ENCODE assay signal across 9 cellular contexts in the genomic region with DNA sequence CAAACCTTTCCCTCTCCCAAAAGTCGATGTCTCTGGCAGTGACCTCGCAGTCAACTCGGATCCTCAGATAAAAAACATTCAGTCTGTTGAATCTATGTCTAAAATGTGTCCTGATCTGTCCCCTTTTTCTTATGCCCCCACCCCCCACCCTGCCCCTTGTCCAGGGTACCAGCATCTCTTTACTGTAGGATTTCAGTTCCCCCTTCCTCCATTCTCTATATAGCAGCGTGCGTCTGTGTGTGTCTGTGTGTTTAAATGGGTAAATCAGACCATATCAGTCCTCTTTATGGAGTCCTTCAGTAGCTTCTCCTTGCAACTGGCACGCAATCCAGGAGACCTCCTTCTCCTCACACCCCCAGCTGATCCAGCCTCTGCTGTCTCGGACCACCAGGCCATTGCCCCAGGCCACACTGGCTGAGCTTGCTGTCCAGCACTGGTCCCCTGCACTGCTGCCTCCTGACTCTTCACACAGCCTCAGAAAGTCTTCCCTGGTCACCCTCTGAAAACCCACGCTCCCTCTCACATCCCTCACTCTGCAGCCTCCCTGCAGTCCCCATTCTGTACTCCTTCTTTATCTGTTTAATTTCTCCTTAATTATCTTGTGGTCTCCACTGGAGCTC. TPM values are rescaled to one million over a fixed set of nuclear protein-coding genes. Genes with fewer than 3 reads are reported as not detected.
A peak's percentile ranks its signal among the peaks of the same experiment; 100 is the strongest.
DNase-seq lines count a peak whose midpoint lies in the region; ATAC-seq and TF ChIP-seq lines count a peak whose summit lies in the region.
"Had no signal": no experiment of that assay in that cellular context is flagged by ENCODE, and none has a peak within 500 bp of the region (broad histone marks: within the 10 kb centered on the region; RNA-seq: fewer than 3 reads in every experiment).

No MANE protein-coding gene starts in this region.

- ATAC-seq in CD8-positive, alpha-beta T cell, result no peak
- peak; percentile 22 for ATAC-seq in GM21723 (IDR thresholded peaks at IDR 0.05; ENCODE audit: unreplicated experiment)
- peak; percentile 27 for ATAC-seq in activated B cell treated with CpG ODN at 0.5 μM for 24 hours (ENCODE audit: low read depth)
- no peak for ATAC-seq in HG03045 (IDR thresholded peaks at IDR 0.05; ENCODE audit: unreplicated experiment)

- no peak overlapping the region for H2BK5ac ChIP-seq in mesenchymal stem cell (ENCODE audit: low read depth, low read length, poor library complexity, severe bottlenecking)

- peak overlapping the region; percentile 62 for H3K4me3 Mint-ChIP-seq in CD8-positive, alpha-beta T cell
- H3K4me3 Mint-ChIP-seq in activated B cell treated with CpG ODN at 0.5 μM for 24 hours, result peak overlapping the region; percentile 87
- H3K4me3 Mint-ChIP-seq in activated naive CD4-positive, alpha-beta T cell treated with anti-CD3 and anti-CD28 coated beads for 36 hours, result no peak overlapping the region

- no peak overlapping the region for H3K4me2 ChIP-seq in mesenchymal stem cell (ENCODE audit: low read length, poor library complexity, severe bottlenecking)

- no peak overlapping the region for H2BK120ac ChIP-seq in mesenchymal stem cell (ENCODE audit: low read depth, low read length)

- H4K91ac ChIP-seq in mesenchymal stem cell (ENCODE audit: low read length), result no peak overlapping the region

- no peak overlapping the region for H2BK12ac ChIP-seq in mesenchymal stem cell (ENCODE audit: low read length in 2 of 2)

- H3K9ac ChIP-seq in mesenchymal stem cell (ENCODE audit: low read length), result peak overlapping the region; percentile 89

- H3K4ac ChIP-seq in mesenchymal stem cell (ENCODE audit: low read depth in 1 of 2, low read length in 2 of 2), result no peak overlapping the region

- H2AK5ac ChIP-seq in mesenchymal stem cell (ENCODE audit: low read length, severe bottlenecking), result no peak overlapping the region

- no peak for DNase-seq in CD8-positive, alpha-beta T cell
- DNase-seq in activated B cell treated with CpG ODN at 0.5 μM for 24 hours, result no peak
- DNase-seq in mesenchymal stem cell, result no peak
- no peak for DNase-seq in iPS-NIHi11 (ENCODE audit: low spot score)
- no peak for DNase-seq in NCI-H1105 (lab: John Stamatoyannopoulos, UW)
- no peak for DNase-seq in activated naive CD4-positive, alpha-beta T cell treated with anti-CD3 and anti-CD28 coated beads for 36 hours
- DNase-seq: OCI-M1 had no signal

- H3K27me3 ChIP-seq in CD8-positive, alpha-beta T cell (ENCODE audit: insufficient read depth, low read length), result peaks cover 14% of the 10 kb centered on the region
- peaks cover 0 to 48% of the 10 kb centered on the region in 2 experiments for H3K27me3 ChIP-seq in mesenchymal stem cell (ENCODE audit: control insufficient read depth in 1 of 2, insufficient read depth in 1 of 2, low read length in 2 of 2)

- H3K79me1 ChIP-seq in mesenchymal stem cell (replicated peaks; ENCODE audit: low read length, poor library complexity, severe bottlenecking), result no peaks in the 10 kb centered on the region

- no peak overlapping the region for H3K23ac ChIP-seq in mesenchymal stem cell (ENCODE audit: low read length in 2 of 2)

- no peak overlapping the region for H3K4me3 ChIP-seq in CD8-positive, alpha-beta T cell (ENCODE audit: low read depth, low read length)
- peak overlapping the region in 1 of 2 experiments; percentile 85 for H3K4me3 ChIP-seq in mesenchymal stem cell (ENCODE audit: insufficient read depth in 1 of 2, low read depth in 1 of 2, low read length in 2 of 2)

- 88% methylated on average over 7 of the region's 8 CpGs for WGBS in mesenchymal stem cell

- no peak overlapping the region for H3K27ac ChIP-seq in CD8-positive, alpha-beta T cell (ENCODE audit: low read depth, low read length)
- no peak overlapping the region for H3K27ac ChIP-seq in mesenchymal stem cell (ENCODE audit: low read length, poor library complexity, severe bottlenecking)

- intact Hi-C loops in CD8-positive, alpha-beta T cell (cut with DNase I, micrococcal nuclease), result no loop called here
- intact Hi-C loops in activated B cell treated with CpG ODN at 0.5 μM for 24 hours (cut with micrococcal nuclease), result loop anchor here (1.0 to 10.0 kb wide), 4 partner anchors 14 to 1416 kb away; no protein-coding TSS in a partner anchor
- intact Hi-C loops in activated naive CD4-positive, alpha-beta T cell treated with anti-CD3 and anti-CD28 coated beads for 36 hours (cut with micrococcal nuclease), result no loop called here

- no peaks in the 10 kb centered on the region for H3K9me3 Mint-ChIP-seq in CD8-positive, alpha-beta T cell
- H3K9me3 Mint-ChIP-seq in activated B cell treated with CpG ODN at 0.5 μM for 24 hours, result no peaks in the 10 kb centered on the region
- H3K9me3 Mint-ChIP-seq in activated naive CD4-positive, alpha-beta T cell treated with anti-CD3 and anti-CD28 coated beads for 36 hours, result no peaks in the 10 kb centered on the region

- no peak overlapping the region for H3K18ac ChIP-seq in mesenchymal stem cell (ENCODE audit: low read depth in 1 of 2, low read length in 2 of 2)

- TF ChIP-seq CTCF in CD8-positive, alpha-beta T cell (IDR thresholded peaks at IDR 0.05), result no peak
- no peak for TF ChIP-seq CTCF in activated B cell treated with CpG ODN at 0.5 μM for 24 hours (IDR thresholded peaks at IDR 0.05)

- peaks cover 61% of the 10 kb centered on the region for H3K27me3 Mint-ChIP-seq in CD8-positive, alpha-beta T cell (ENCODE audit: low read depth)
- no peaks in the 10 kb centered on the region for H3K27me3 Mint-ChIP-seq in activated B cell treated with CpG ODN at 0.5 μM for 24 hours
- peaks cover 56% of the 10 kb centered on the region for H3K27me3 Mint-ChIP-seq in activated naive CD4-positive, alpha-beta T cell treated with anti-CD3 and anti-CD28 coated beads for 36 hours (ENCODE audit: low read depth)

- peaks cover 8% of the 10 kb centered on the region for H3K4me1 ChIP-seq in CD8-positive, alpha-beta T cell (ENCODE audit: insufficient read depth, low read length)
- peaks cover 18% of the 10 kb centered on the region for H3K4me1 ChIP-seq in mesenchymal stem cell (ENCODE audit: control insufficient read depth, insufficient read depth, low read depth, low read length)

- H3K9me3 ChIP-seq in CD8-positive, alpha-beta T cell (ENCODE audit: low read length), result no peaks in the 10 kb centered on the region
- no peaks in the 10 kb centered on the region for H3K9me3 ChIP-seq in mesenchymal stem cell (ENCODE audit: control insufficient read depth, low read length)

- no peaks in the 10 kb centered on the region for H3K36me3 ChIP-seq in CD8-positive, alpha-beta T cell (ENCODE audit: insufficient read depth, low read length)
- peaks cover 0 to 33% of the 10 kb centered on the region in 2 experiments for H3K36me3 ChIP-seq in mesenchymal stem cell (ENCODE audit: control insufficient read depth in 1 of 2, insufficient read depth in 2 of 2, low read depth in 1 of 2, low read length in 2 of 2)

- H3K27ac Mint-ChIP-seq in CD8-positive, alpha-beta T cell, result no peak overlapping the region
- peak overlapping the region; percentile 97 for H3K27ac Mint-ChIP-seq in activated B cell treated with CpG ODN at 0.5 μM for 24 hours
- H3K27ac Mint-ChIP-seq in activated naive CD4-positive, alpha-beta T cell treated with anti-CD3 and anti-CD28 coated beads for 36 hours, result no peak overlapping the region

- peaks cover 18% of the 10 kb centered on the region for H3K4me1 Mint-ChIP-seq in CD8-positive, alpha-beta T cell (ENCODE audit: low read depth)
- H3K4me1 Mint-ChIP-seq in activated B cell treated with CpG ODN at 0.5 μM for 24 hours, result peaks cover 57% of the 10 kb centered on the region
- H3K4me1 Mint-ChIP-seq in activated naive CD4-positive, alpha-beta T cell treated with anti-CD3 and anti-CD28 coated beads for 36 hours (ENCODE audit: low read depth), result peaks cover 19% of the 10 kb centered on the region

- no peak overlapping the region for H2AFZ ChIP-seq in mesenchymal stem cell (ENCODE audit: low read depth, low read length)

- H2BK15ac ChIP-seq in mesenchymal stem cell (ENCODE audit: low read depth, poor library complexity, severe bottlenecking), result no peak overlapping the region

- POLR2A ChIA-PET in CD8-positive, alpha-beta T cell (lab: Charles Lee), result no interaction called here
- POLR2A ChIA-PET in activated B cell treated with CpG ODN at 0.5 μM for 24 hours (lab: Charles Lee), result interaction anchor here (0.7 to 5.7 kb wide), 8 partner anchors 9 to 374 kb away, joined by 3 to 92 read pairs (median 3); partner anchors contain the start of gene SNRPA1

- H3K14ac ChIP-seq in mesenchymal stem cell (ENCODE audit: low read length in 2 of 2), result no peak overlapping the region

- no peaks in the 10 kb centered on the region for H3K36me3 Mint-ChIP-seq in CD8-positive, alpha-beta T cell
- H3K36me3 Mint-ChIP-seq in activated B cell treated with CpG ODN at 0.5 μM for 24 hours (ENCODE audit: low read depth), result peaks cover 16% of the 10 kb centered on the region
- no peaks in the 10 kb centered on the region for H3K36me3 Mint-ChIP-seq in activated naive CD4-positive, alpha-beta T cell treated with anti-CD3 and anti-CD28 coated beads for 36 hours (ENCODE audit: low read depth)

- no peak overlapping the region for H4K8ac ChIP-seq in mesenchymal stem cell (ENCODE audit: low read length)

- CTCF ChIA-PET in CD8-positive, alpha-beta T cell (lab: Charles Lee), result interaction anchor here (7.3 kb wide), 1 partner anchor 88 kb away, joined by 83 read pairs; no protein-coding TSS in a partner anchor
- CTCF ChIA-PET in activated B cell treated with CpG ODN at 0.5 μM for 24 hours (lab: Charles Lee), result interaction anchor here (2.1 to 15.6 kb wide), 2 partner anchors 85 to 338 kb away, joined by 5 to 543 read pairs; no protein-coding TSS in a partner anchor
- CTCF ChIA-PET in activated naive CD4-positive, alpha-beta T cell treated with anti-CD3 and anti-CD28 coated beads for 36 hours (lab: Charles Lee), result interaction anchor here (1.1 to 9.2 kb wide), 3 partner anchors 86 to 94 kb away, joined by 3 to 209 read pairs (median 3); no protein-coding TSS in a partner anchor

RNA-seq across cellular contexts. Expression of gene LRRK1, which starts 1.5 kb away (rescaled TPM):
- under 1 TPM; 0.16 to 0.39 TPM for total RNA-seq in CD8-positive, alpha-beta T cell
- 35.9 and 43.5 TPM in 2 replicates for total RNA-seq in activated B cell treated with CpG ODN at 0.5 μM for 24 hours
- 1.8 TPM for polyA plus RNA-seq in mesenchymal stem cell (2013, experiment 1 of 2)
- polyA plus RNA-seq in mesenchymal stem cell (2013, experiment 2 of 2), result 1.5 TPM
- total RNA-seq in activated naive CD4-positive, alpha-beta T cell treated with anti-CD3 and anti-CD28 coated beads for 36 hours, result under 1 TPM; 0.20 to 0.60 TPM

RNA-seq across cellular contexts. Expression of gene ALDH1A3, which starts 41.0 kb away (rescaled TPM):
- total RNA-seq in CD8-positive, alpha-beta T cell, result not detected
- total RNA-seq in activated B cell treated with CpG ODN at 0.5 μM for 24 hours, result not detected in 2 replicates
- polyA plus RNA-seq in mesenchymal stem cell (2013, experiment 1 of 2), result 14.8 TPM
- 15.4 TPM for polyA plus RNA-seq in mesenchymal stem cell (2013, experiment 2 of 2)
- not detected for total RNA-seq in activated naive CD4-positive, alpha-beta T cell treated with anti-CD3 and anti-CD28 coated beads for 36 hours

Comparison
In these comparisons a context has a peak if more than half of its experiments do, and no peak if none do; other contexts are left out.
1. ATAC-seq: peak in GM21723 (single experiment) and activated B cell treated with CpG ODN at 0.5 μM for 24 hours (single experiment); none in CD8-positive, alpha-beta T cell (single experiment) and HG03045 (single experiment).
2. RNA of gene LRRK1, which starts 1.5 kb away (total RNA-seq): 35.9 to 43.5 TPM in activated B cell treated with CpG ODN at 0.5 μM for 24 hours; 0.20 to 0.60 TPM in activated naive CD4-positive, alpha-beta T cell treated with anti-CD3 and anti-CD28 coated beads for 36 hours and 0.16 to 0.39 TPM in CD8-positive, alpha-beta T cell; every median in the first group is over 10 times any median in the second.